Comparison of ENCODE assay signal across 17 cellular contexts in the genomic region with DNA sequence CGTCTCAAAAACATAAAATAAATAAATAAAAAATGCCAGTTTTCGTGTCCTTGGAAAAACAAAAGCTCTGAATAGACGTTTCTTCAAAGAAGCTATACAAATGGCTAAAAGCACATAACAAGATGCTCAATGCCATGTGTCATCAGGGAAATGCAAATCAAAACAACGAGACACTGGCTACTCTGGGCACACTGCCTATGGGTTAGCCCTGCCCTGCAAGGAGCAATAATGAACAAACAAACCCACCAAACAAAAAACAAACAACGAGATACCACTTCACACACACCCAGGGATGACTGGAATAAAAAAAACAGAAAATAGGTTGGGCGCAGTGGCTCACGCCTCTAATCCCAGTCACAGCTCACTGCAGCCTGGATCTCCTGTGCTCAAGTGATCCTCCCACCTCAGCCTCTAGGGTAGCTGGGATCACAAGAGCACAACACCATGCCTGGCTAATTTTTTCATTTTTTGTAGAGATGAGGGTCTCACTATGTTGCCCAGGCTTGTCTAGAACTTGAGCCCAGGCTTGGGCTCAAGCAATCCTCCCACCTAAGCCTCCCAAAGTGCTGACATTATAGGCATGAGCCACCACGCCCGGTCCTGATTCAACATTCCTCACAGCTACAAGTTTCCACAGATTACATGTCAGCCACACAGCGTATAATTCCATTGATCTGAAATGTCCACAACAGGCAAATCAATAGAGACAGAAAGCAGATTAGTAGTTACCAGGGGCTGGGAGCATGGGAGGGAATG. TPM values are rescaled to one million over a fixed set of nuclear protein-coding genes. Genes with fewer than 3 reads are reported as not detected.
DNase-seq lines count a peak whose midpoint lies in the region; ATAC-seq, FAIRE-seq and TF ChIP-seq lines count a peak whose summit lies in the region.
"Had no signal": no experiment of that assay in that cellular context is flagged by ENCODE, and none has a peak within 500 bp of the region (broad histone marks: within the 10 kb centered on the region; RNA-seq: fewer than 3 reads in every experiment).

No MANE protein-coding gene starts in this region.

- no peaks in the 10 kb centered on the region for H3K27me3 ChIP-seq in CD8-positive, alpha-beta memory T cell (ENCODE audit: insufficient read depth, low read length, poor library complexity, severe bottlenecking)
- H3K27me3 ChIP-seq in astrocyte (ENCODE audit: insufficient read depth, low read length) (no peaks in the 10 kb centered on the region), hepatocyte (no peaks in the 10 kb centered on the region)

- H3K9ac ChIP-seq in astrocyte (ENCODE audit: low read length) = peak overlapping the region; percentile 18

- no peaks in the 10 kb centered on the region for H3K4me1 ChIP-seq in CD8-positive, alpha-beta memory T cell (ENCODE audit: insufficient read depth, low read length)
- peaks cover 20% of the 10 kb centered on the region for H3K4me1 ChIP-seq in astrocyte (ENCODE audit: insufficient read depth, low read length)
- H3K4me1 ChIP-seq in hepatocyte (ENCODE audit: insufficient read depth) = peaks cover 4% of the 10 kb centered on the region

- H3K9me3 ChIP-seq in CD8-positive, alpha-beta memory T cell (ENCODE audit: low read length) = no peaks in the 10 kb centered on the region
- H3K9me3 ChIP-seq in astrocyte (ENCODE audit: insufficient read depth, low read depth, low read length) = no peaks in the 10 kb centered on the region
- no peaks in the 10 kb centered on the region for H3K9me3 ChIP-seq in hepatocyte (ENCODE audit: low read depth)

- no peaks in the 10 kb centered on the region for H3K9me3 Mint-ChIP-seq in CD8-positive, alpha-beta memory T cell
- H3K9me3 Mint-ChIP-seq in HFFc6 (no peaks in the 10 kb centered on the region), astrocyte (ENCODE audit: unreplicated experiment) (no peaks in the 10 kb centered on the region)
- H3K9me3 Mint-ChIP-seq in activated CD8-positive, alpha-beta memory T cell treated with anti-CD3 and anti-CD28 coated beads, Interleukin-2, amount 10 ng/mL, durations not matched to agents 7 days and 5 days (ENCODE audit: low read depth) = no peaks in the 10 kb centered on the region

- TF ChIP-seq CTCF in HFFc6 (IDR thresholded peaks at IDR 0.05) = no peak
- no peak for TF ChIP-seq CTCF in astrocyte (IDR thresholded peaks at IDR 0.05; ENCODE audit: insufficient read depth, low read depth, low read length)
- no peak for TF ChIP-seq CTCF in hepatocyte (IDR thresholded peaks at IDR 0.05; ENCODE audit: poor library complexity)

- no peaks in the 10 kb centered on the region for H3K9me2 ChIP-seq in hepatocyte (replicated peaks; ENCODE audit: insufficient read depth)

- FAIRE-seq in astrocyte (lab: Jason Lieb, UNC) = no peak
- FAIRE-seq: GM12892 had no signal

- peak overlapping the region in 6 of 8 donors; percentile 1 to 64 (median 36) for H3K27ac Mint-ChIP-seq in CD8-positive, alpha-beta memory T cell
- H3K27ac Mint-ChIP-seq in HFFc6 (peak overlapping the region; percentile 67), astrocyte (ENCODE audit: unreplicated experiment) (peak overlapping the region; percentile 74)
- no peak overlapping the region for H3K27ac Mint-ChIP-seq in activated CD8-positive, alpha-beta memory T cell treated with anti-CD3 and anti-CD28 coated beads, Interleukin-2, amount 10 ng/mL, durations not matched to agents 7 days and 5 days

- H3K4me1 Mint-ChIP-seq in CD8-positive, alpha-beta memory T cell = peaks cover 3 to 8% (median 4%) of the 10 kb centered on the region in 3 donors
- H3K4me1 Mint-ChIP-seq in HFFc6 (ENCODE audit: low read depth) (peaks cover 29% of the 10 kb centered on the region), astrocyte (ENCODE audit: low read depth, unreplicated experiment) (peaks cover 5% of the 10 kb centered on the region)
- peaks cover 2% of the 10 kb centered on the region for H3K4me1 Mint-ChIP-seq in activated CD8-positive, alpha-beta memory T cell treated with anti-CD3 and anti-CD28 coated beads, Interleukin-2, amount 10 ng/mL, durations not matched to agents 7 days and 5 days

- H3K36me3 Mint-ChIP-seq in CD8-positive, alpha-beta memory T cell = peaks cover 0 to 75% (median 2%) of the 10 kb centered on the region in 3 donors
- H3K36me3 Mint-ChIP-seq in HFFc6 (ENCODE audit: low read depth) (peaks cover 22% of the 10 kb centered on the region), astrocyte (ENCODE audit: low read depth, unreplicated experiment) (peaks cover 7% of the 10 kb centered on the region)
- peaks cover 2% of the 10 kb centered on the region for H3K36me3 Mint-ChIP-seq in activated CD8-positive, alpha-beta memory T cell treated with anti-CD3 and anti-CD28 coated beads, Interleukin-2, amount 10 ng/mL, durations not matched to agents 7 days and 5 days

- H3K79me2 ChIP-seq in astrocyte (ENCODE audit: insufficient read depth, low read length) = peaks cover 3% of the 10 kb centered on the region
- H3K79me2 ChIP-seq in hepatocyte = no peaks in the 10 kb centered on the region

- no peak overlapping the region for H3K4me3 ChIP-seq in CD8-positive, alpha-beta memory T cell (ENCODE audit: low read length)
- H3K4me3 ChIP-seq in astrocyte (ENCODE audit: insufficient read depth, low read depth, low read length) (no peak overlapping the region), hepatocyte (no peak overlapping the region)

- H4K20me1 ChIP-seq in astrocyte (ENCODE audit: insufficient read depth, low read length) (peaks cover 81% of the 10 kb centered on the region), hepatocyte (ENCODE audit: insufficient read depth, poor library complexity, severe bottlenecking) (no peaks in the 10 kb centered on the region)

- H3K27me3 Mint-ChIP-seq in CD8-positive, alpha-beta memory T cell = no peaks in the 10 kb centered on the region
- H3K27me3 Mint-ChIP-seq in HFFc6 (ENCODE audit: insufficient read depth) = peaks cover 3% of the 10 kb centered on the region
- H3K27me3 Mint-ChIP-seq in astrocyte (ENCODE audit: low read depth, unreplicated experiment) = no peaks in the 10 kb centered on the region
- H3K27me3 Mint-ChIP-seq in activated CD8-positive, alpha-beta memory T cell treated with anti-CD3 and anti-CD28 coated beads, Interleukin-2, amount 10 ng/mL, durations not matched to agents 7 days and 5 days = no peaks in the 10 kb centered on the region

- H3K36me3 ChIP-seq in CD8-positive, alpha-beta memory T cell (ENCODE audit: insufficient read depth, low read length) = peaks cover 7% of the 10 kb centered on the region
- H3K36me3 ChIP-seq in astrocyte (ENCODE audit: insufficient read depth, low read length) = peaks cover 5% of the 10 kb centered on the region
- no peaks in the 10 kb centered on the region for H3K36me3 ChIP-seq in hepatocyte (replicated peaks; ENCODE audit: insufficient read depth, low read depth)

- no peak for ATAC-seq in GM21390 (IDR thresholded peaks at IDR 0.05; ENCODE audit: unreplicated experiment)
- ATAC-seq in activated CD8-positive, alpha-beta memory T cell treated with anti-CD3 and anti-CD28 coated beads, Interleukin-2, amount 10 ng/mL, durations not matched to agents 7 days and 5 days = no peak
- ATAC-seq: left colon had no signal

- CTCF ChIA-PET in CD8-positive, alpha-beta memory T cell (lab: Charles Lee) = interaction anchor here (1.0 to 1.9 kb wide), 4 partner anchors 13 to 136 kb away, joined by 3 to 6 read pairs (median 4); partner anchors contain the start of genes KXD1 and REX1BD
- CTCF ChIA-PET in activated CD8-positive, alpha-beta memory T cell treated with anti-CD3 and anti-CD28 coated beads, Interleukin-2, amount 10 ng/mL, durations not matched to agents 7 days and 5 days (lab: Charles Lee) = interaction anchor here (1.0 to 2.3 kb wide), 7 partner anchors 9 to 140 kb away, joined by 3 to 10 read pairs (median 6); no protein-coding TSS in a partner anchor

- H2AFZ ChIP-seq in astrocyte (ENCODE audit: low read depth, low read length) (no peak overlapping the region), hepatocyte (no peak overlapping the region)

- H3K4me2 ChIP-seq in astrocyte (ENCODE audit: low read length) (no peak overlapping the region), hepatocyte (no peak overlapping the region)

- no peak overlapping the region for H3K27ac ChIP-seq in CD8-positive, alpha-beta memory T cell (ENCODE audit: low read depth, low read length)
- H3K27ac ChIP-seq in astrocyte (ENCODE audit: low read depth, low read length) = no peak overlapping the region
- no peak overlapping the region for H3K27ac ChIP-seq in hepatocyte

- no peak for DNase-seq in CD8-positive, alpha-beta memory T cell
- DNase-seq in HFFc6 = peak; percentile 69
- DNase-seq in astrocyte (ENCODE audit: low read depth) = no peak
- peak; percentile 65 for DNase-seq in medulla oblongata (ENCODE audit: extremely low spot score)
- DNase-seq in hepatocyte (ENCODE audit: low spot score) = no peak
- DNase-seq in activated CD8-positive, alpha-beta memory T cell treated with anti-CD3 and anti-CD28 coated beads, Interleukin-2, amount 10 ng/mL, durations not matched to agents 7 days and 5 days = no peak
- no peak for DNase-seq in RPMI8226
- DNase-seq: activated CD4-positive, CD25-positive, alpha-beta regulatory T cell treated with anti-CD3 and anti-CD28 coated beads, Interleukin-2, amount 50 U/mL, for 72 hours; activated T-cell treated with anti-CD3 and anti-CD28 coated beads for 4 hours; hippocampal formation; left colon; NCI-H187 treated with DMSO at 0.1 percent for 48 hours; NCI-H526 treated with DMSO at 0.1 percent for 48 hours; T-helper 1 cell had no signal

- WGBS in hepatocyte (ENCODE audit: low lambda C conversion rate, missing lambda C conversion rate) = 87% methylated on average over 10 of the region's 10 CpGs

- H3K4me3 Mint-ChIP-seq in CD8-positive, alpha-beta memory T cell = no peak overlapping the region
- peak overlapping the region; percentile 2; the same call in 1 of the 2 replicates for H3K4me3 Mint-ChIP-seq in HFFc6
- H3K4me3 Mint-ChIP-seq in astrocyte (ENCODE audit: unreplicated experiment) = no peak overlapping the region
- H3K4me3 Mint-ChIP-seq in activated CD8-positive, alpha-beta memory T cell treated with anti-CD3 and anti-CD28 coated beads, Interleukin-2, amount 10 ng/mL, durations not matched to agents 7 days and 5 days = no peak overlapping the region

- POLR2A ChIA-PET in CD8-positive, alpha-beta memory T cell (lab: Charles Lee) = no interaction called here

RNA-seq across cellular contexts. Expression of gene ISYNA1, which starts 15.5 kb away (rescaled TPM):
- 10 to 100 TPM; 18.2 to 20.3 TPM for total RNA-seq in CD8-positive, alpha-beta memory T cell
- 33.2 TPM for polyA plus RNA-seq in CD8-positive, alpha-beta memory T cell
- 1 to 10 TPM; 2.3 to 3.7 (median 3.2) TPM for total RNA-seq in HFFc6 (2021; fragmentation: NEBNext Ultra II Directional; extraction: Animal tissue kit (Norgen Biotek cat#: 25700))
- total RNA-seq in astrocyte (128 and 153 TPM in 2 replicates), hepatocyte (51.5 and 54.9 TPM in 2 replicates)
- 144 and 188 TPM in 2 replicates for polyA plus RNA-seq in hepatocyte
- 10 to 100 TPM; 29.6 to 30.0 TPM for total RNA-seq in activated CD8-positive, alpha-beta memory T cell treated with anti-CD3 and anti-CD28 coated beads, Interleukin-2, amount 10 ng/mL, durations not matched to agents 7 days and 5 days

RNA-seq across cellular contexts. Expression of gene SSBP4, which starts 34.2 kb away (rescaled TPM):
- total RNA-seq in CD8-positive, alpha-beta memory T cell = 100 to 1,000 TPM; 111 to 131 TPM
- polyA plus RNA-seq in CD8-positive, alpha-beta memory T cell = 108 TPM
- total RNA-seq in HFFc6 (2021; fragmentation: NEBNext Ultra II Directional; extraction: Animal tissue kit (Norgen Biotek cat#: 25700)) = 10 to 100 TPM; 76.4 to 84.3 (median 80.4) TPM
- 51.2 and 56.6 TPM in 2 replicates for total RNA-seq in astrocyte
- 55.8 and 72.6 TPM in 2 replicates for total RNA-seq in hepatocyte
- polyA plus RNA-seq in hepatocyte = 156 and 169 TPM in 2 replicates
- total RNA-seq in activated CD8-positive, alpha-beta memory T cell treated with anti-CD3 and anti-CD28 coated beads, Interleukin-2, amount 10 ng/mL, durations not matched to agents 7 days and 5 days = 100 to 1,000 TPM; 197 to 247 TPM

RNA-seq across cellular contexts. Expression of gene LRRC25, which starts 56.0 kb away (rescaled TPM):
- total RNA-seq in CD8-positive, alpha-beta memory T cell = under 1 TPM; 0.26 to 0.31 TPM
- polyA plus RNA-seq in CD8-positive, alpha-beta memory T cell = not detected
- total RNA-seq in HFFc6 (2021; fragmentation: NEBNext Ultra II Directional; extraction: Animal tissue kit (Norgen Biotek cat#: 25700)) = not detected
- total RNA-seq in astrocyte = not detected in 2 replicates
- total RNA-seq in hepatocyte = 0.16 TPM in 1 of 2 replicates, not detected in the other
- polyA plus RNA-seq in hepatocyte = 0.36 and 1.5 TPM in 2 replicates
- under 1 TPM in 1 of 2 experiments, not detected in 1; 0.12 TPM for total RNA-seq in activated CD8-positive, alpha-beta memory T cell treated with anti-CD3 and anti-CD28 coated beads, Interleukin-2, amount 10 ng/mL, durations not matched to agents 7 days and 5 days
- total RNA-seq: pulmonary artery endothelial cell had no signal

Comparison
In these comparisons a context has a peak if more than half of its experiments do, and no peak if none do; other contexts are left out.
1. DNase-seq: peak in HFFc6 (single experiment) and medulla oblongata (single experiment); none in CD8-positive, alpha-beta memory T cell (0 of 5), astrocyte (single experiment), hepatocyte (single experiment), activated CD8-positive, alpha-beta memory T cell treated with anti-CD3 and anti-CD28 coated beads, Interleukin-2, amount 10 ng/mL, durations not matched to agents 7 days and 5 days (single experiment) and RPMI8226 (single experiment).
2. RNA of gene ISYNA1, which starts 15.5 kb away (total RNA-seq): 128 to 153 TPM in astrocyte, 51.5 to 54.9 TPM in hepatocyte, 29.6 to 30.0 TPM in activated CD8-positive, alpha-beta memory T cell treated with anti-CD3 and anti-CD28 coated beads, Interleukin-2, amount 10 ng/mL, durations not matched to agents 7 days and 5 days and 18.2 to 20.3 TPM in CD8-positive, alpha-beta memory T cell; 2.3 to 3.7 TPM in HFFc6; every median in the first group is over 4 times any median in the second.